Comparison of ENCODE assay signal across 8 cellular contexts in the genomic region with DNA sequence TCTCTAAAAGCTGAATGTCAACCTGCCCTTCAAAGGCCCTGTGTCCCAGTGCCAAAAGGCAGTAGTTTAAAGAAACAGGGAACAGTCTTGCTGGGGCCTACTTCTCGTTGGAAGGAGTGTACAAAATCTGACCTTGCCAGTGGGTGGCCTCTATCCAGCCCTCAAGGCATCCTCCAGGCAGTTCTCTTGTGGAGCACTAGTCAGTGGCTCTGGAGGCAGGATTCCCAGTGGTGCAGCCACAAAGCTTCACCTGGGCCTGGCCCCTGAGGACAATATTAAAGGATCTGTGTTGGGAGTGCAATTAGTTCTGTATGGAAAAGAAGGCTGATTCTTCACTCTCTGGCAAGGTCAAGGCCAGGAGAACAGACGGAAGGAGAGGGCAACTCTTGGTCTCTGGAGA.
"Had no signal": no experiment of that assay in that cellular context is flagged by ENCODE, and none has a peak within 500 bp of the region (broad histone marks: within the 10 kb centered on the region; RNA-seq: fewer than 3 reads in every experiment).

No MANE protein-coding gene starts in this region.

- H3K9me3 ChIP-seq: HAP-1 had no signal

- H2AFZ ChIP-seq: GM23248, GM23338 had no signal

- H3K4me2 ChIP-seq: GM23338 had no signal

- H3K36me3 ChIP-seq: HAP-1 had no signal

- H3K4me1 ChIP-seq: HAP-1 had no signal

- DNase-seq: GM23248, GOT3, H7, H9, HCEC 1CT, HFFc6 had no signal

- H3K4me3 ChIP-seq: GM23248, GM23338, HAP-1 had no signal

- H3K27ac ChIP-seq: GM23248 had no signal

- H3K9ac ChIP-seq: GM23248 had no signal
